In genomic region chr1:44034976-44035716, GRCh38 we compare ENCODE assay signal across 15 cellular contexts. TPM values are rescaled to one million over a fixed set of nuclear protein-coding genes. Genes with fewer than 3 reads are reported as not detected.
DNase-seq lines count a peak whose midpoint lies in the region; ATAC-seq and TF ChIP-seq lines count a peak whose summit lies in the region.
"Had no signal": no experiment of that assay in that cellular context is flagged by ENCODE, and none has a peak within 500 bp of the region (broad histone marks: within the 10 kb centered on the region; RNA-seq: fewer than 3 reads in every experiment).

No MANE protein-coding gene starts in this region.

- H3K36me3 Mint-ChIP-seq in neural crest cell (ENCODE audit: low read depth) (no peaks in the 10 kb centered on the region), type B pancreatic cell (no peaks in the 10 kb centered on the region)
- H3K36me3 Mint-ChIP-seq: activated CD4-positive, alpha-beta memory T cell treated with anti-CD3 and anti-CD28 coated beads for 36 hours; activated naive CD4-positive, alpha-beta T cell treated with anti-CD3 and anti-CD28 coated beads, Interleukin-2, amount 50 U/mL, for 24 hours had no signal

- TF ChIP-seq CTCF in ascending aorta (IDR thresholded peaks at IDR 0.05) = no peak
- no peak for TF ChIP-seq CTCF in coronary artery (IDR thresholded peaks at IDR 0.05)
- TF ChIP-seq CTCF in neural crest cell (conservative IDR thresholded peaks at IDR 0.05) = no peak
- TF ChIP-seq CTCF in type B pancreatic cell (conservative IDR thresholded peaks at IDR 0.05) = no peak

- ATAC-seq in GM21737 (IDR thresholded peaks at IDR 0.05; ENCODE audit: unreplicated experiment) = no peak
- ATAC-seq: stimulated activated naive CD8-positive, alpha-beta T cell treated with anti-CD3 and anti-CD28 coated beads, Interleukin-15, Interleukin-2, amounts not matched to agents 100 U/mL and 50 U/mL, for 24 hours had no signal

- no peaks in the 10 kb centered on the region for H3K9me3 ChIP-seq in ascending aorta
- H3K9me3 ChIP-seq: BE2C had no signal

- no peaks in the 10 kb centered on the region for H3K9me3 Mint-ChIP-seq in neural crest cell
- H3K9me3 Mint-ChIP-seq in type B pancreatic cell = no peaks in the 10 kb centered on the region
- H3K9me3 Mint-ChIP-seq: activated CD4-positive, alpha-beta memory T cell treated with anti-CD3 and anti-CD28 coated beads for 36 hours; activated naive CD4-positive, alpha-beta T cell treated with anti-CD3 and anti-CD28 coated beads, Interleukin-2, amount 50 U/mL, for 24 hours; endodermal cell had no signal

- no peaks in the 10 kb centered on the region for H3K27me3 ChIP-seq in ascending aorta
- H3K27me3 ChIP-seq: BE2C had no signal

- intact Hi-C loops in ascending aorta (cut with DNase I) = loop anchor here (5.0 to 10.0 kb wide), 2 partner anchors 273 to 500 kb away; partner anchors contain the start of gene PTPRF

- peaks cover 42% of the 10 kb centered on the region for H3K4me1 Mint-ChIP-seq in neural crest cell
- H3K4me1 Mint-ChIP-seq in type B pancreatic cell (ENCODE audit: unreplicated experiment) = peaks cover 43% of the 10 kb centered on the region

- DNase-seq in ascending aorta (ENCODE audit: low spot score in 2 of 2) (no peak), coronary artery (ENCODE audit: low spot score) (no peak), neural crest cell (ENCODE audit: low read depth, low spot score) (no peak), type B pancreatic cell (ENCODE audit: extremely low spot score, unreplicated experiment) (no peak), occipital lobe (lab: John Stamatoyannopoulos, UW) (no peak), NCI-H146 (lab: John Stamatoyannopoulos, UW) (no peak)
- DNase-seq: activated CD4-positive, alpha-beta memory T cell treated with anti-CD3 and anti-CD28 coated beads for 36 hours; MM.1S; NCI-H187; stimulated activated naive CD8-positive, alpha-beta T cell treated with anti-CD3 and anti-CD28 coated beads, Interleukin-15, Interleukin-2, amounts not matched to agents 100 U/mL and 50 U/mL, for 24 hours had no signal

- H3K4me3 Mint-ChIP-seq in neural crest cell (peak overlapping the region; percentile 61), type B pancreatic cell (no peak overlapping the region)
- H3K4me3 Mint-ChIP-seq: activated CD4-positive, alpha-beta memory T cell treated with anti-CD3 and anti-CD28 coated beads for 36 hours; activated naive CD4-positive, alpha-beta T cell treated with anti-CD3 and anti-CD28 coated beads, Interleukin-2, amount 50 U/mL, for 24 hours; endodermal cell had no signal

- H3K27ac Mint-ChIP-seq in neural crest cell (ENCODE audit: unreplicated experiment) (peak overlapping the region; percentile 94), type B pancreatic cell (peak overlapping the region; percentile 45)
- H3K27ac Mint-ChIP-seq: activated CD4-positive, alpha-beta memory T cell treated with anti-CD3 and anti-CD28 coated beads for 36 hours; activated naive CD4-positive, alpha-beta T cell treated with anti-CD3 and anti-CD28 coated beads, Interleukin-2, amount 50 U/mL, for 24 hours; endodermal cell; progenitor cell of endocrine pancreas had no signal

- H3K27me3 Mint-ChIP-seq in neural crest cell (ENCODE audit: low read depth) = no peaks in the 10 kb centered on the region
- no peaks in the 10 kb centered on the region for H3K27me3 Mint-ChIP-seq in type B pancreatic cell
- H3K27me3 Mint-ChIP-seq: activated CD4-positive, alpha-beta memory T cell treated with anti-CD3 and anti-CD28 coated beads for 36 hours; activated naive CD4-positive, alpha-beta T cell treated with anti-CD3 and anti-CD28 coated beads, Interleukin-2, amount 50 U/mL, for 24 hours; progenitor cell of endocrine pancreas had no signal

- no peak overlapping the region for H3K4me3 ChIP-seq in ascending aorta
- no peak overlapping the region for H3K4me3 ChIP-seq in coronary artery

- H3K27ac ChIP-seq in ascending aorta = peak overlapping the region; percentile 73 to 83
- peak overlapping the region; percentile 32 to 78 for H3K27ac ChIP-seq in coronary artery

- H3K4me1 ChIP-seq in ascending aorta = peaks cover 17 to 27% of the 10 kb centered on the region in 2 donors

- H3K36me3 ChIP-seq in ascending aorta = no peaks in the 10 kb centered on the region
- H3K36me3 ChIP-seq: BE2C had no signal

RNA-seq across cellular contexts. Expression of gene SLC6A9, which starts 3.9 kb away (rescaled TPM):
- 4.7 TPM for total RNA-seq in ascending aorta
- total RNA-seq in neural crest cell = 20.9 and 22.8 TPM in 2 replicates
- 21.0 and 27.0 TPM in 2 replicates for total RNA-seq in type B pancreatic cell (ENCODE audit: low replicate concordance)
- total RNA-seq in occipital lobe = 3.0 TPM

RNA-seq across cellular contexts. Expression of gene CCDC24, which starts 43.7 kb away (rescaled TPM):
- total RNA-seq in ascending aorta = 4.8 TPM
- total RNA-seq in neural crest cell = 4.9 and 5.5 TPM in 2 replicates
- 14.9 and 15.6 TPM in 2 replicates for total RNA-seq in type B pancreatic cell (ENCODE audit: low replicate concordance)
- 7.2 TPM for total RNA-seq in occipital lobe

RNA-seq across cellular contexts. Expression of gene B4GALT2, which starts 56.1 kb away (rescaled TPM):
- total RNA-seq in ascending aorta = 93.2 TPM
- 88.7 and 91.8 TPM in 2 replicates for total RNA-seq in neural crest cell
- total RNA-seq in type B pancreatic cell (ENCODE audit: low replicate concordance) = 44.3 and 54.8 TPM in 2 replicates
- 93.9 TPM for total RNA-seq in occipital lobe
